ENCODE assay signal across 27 cellular contexts in the genomic region with DNA sequence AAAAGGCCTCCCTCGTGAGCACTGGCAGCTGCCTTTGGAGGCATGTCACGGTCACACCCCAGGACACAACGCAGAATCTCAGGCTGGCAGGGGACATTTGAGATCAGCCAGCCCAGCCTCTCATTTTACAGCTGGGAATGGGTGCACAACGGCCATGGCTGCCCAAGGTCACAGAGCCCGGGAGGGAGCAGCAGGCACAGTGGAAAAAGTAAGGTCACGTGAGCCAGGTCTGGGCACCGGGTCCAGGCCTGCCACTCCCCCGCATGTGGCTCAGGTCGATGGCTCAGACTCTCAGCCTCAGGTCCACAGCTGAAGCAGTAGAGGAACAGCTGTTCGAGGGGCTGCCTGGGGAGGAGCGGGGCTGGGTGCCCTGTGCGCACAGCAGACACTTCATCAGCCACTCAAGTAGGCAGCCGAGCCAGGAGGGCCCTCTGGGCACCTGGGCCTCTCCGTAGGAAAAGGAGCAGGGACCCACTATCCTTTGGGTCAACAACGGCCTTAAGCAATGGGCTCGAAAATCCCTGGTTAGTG.
A peak's percentile ranks its signal among the peaks of the same experiment; 100 is the strongest.
DNase-seq lines count a peak whose midpoint lies in the region; ATAC-seq and TF ChIP-seq lines count a peak whose summit lies in the region.
"Had no signal": no experiment of that assay in that cellular context is flagged by ENCODE, and none has a peak within 500 bp of the region (broad histone marks: within the 10 kb centered on the region; RNA-seq: fewer than 3 reads in every experiment).

No MANE protein-coding gene starts in this region.

- H3K9me3 ChIP-seq in HUES48 (ENCODE audit: control insufficient read depth, insufficient read depth, low read length) (peaks cover 83% of the 10 kb centered on the region), neuronal stem cell (replicated peaks in 1 of 2; ENCODE audit: control insufficient read depth in 2 of 2, insufficient read depth in 1 of 2, low read depth in 1 of 2, low read length in 2 of 2) (peaks cover 0 to 6% of the 10 kb centered on the region in 2 donors), PC-3 (ENCODE audit: low read length) (peaks cover 47% of the 10 kb centered on the region)

- no peak overlapping the region for H4K8ac ChIP-seq in neuronal stem cell (ENCODE audit: low read depth, low read length)

- H3K4me2 ChIP-seq in neuronal stem cell (ENCODE audit: insufficient read depth, low read length, poor library complexity, severe bottlenecking) = no peak overlapping the region
- H3K4me2 ChIP-seq in PC-3 (ENCODE audit: low read length) = no peak overlapping the region
- H3K4me2 ChIP-seq: hepatocyte, PC-9 had no signal

- no peaks in the 10 kb centered on the region for H3F3A ChIP-seq in PC-3 (ENCODE audit: low read length, unreplicated experiment)

- no peaks in the 10 kb centered on the region for H3K79me2 ChIP-seq in PC-3 (ENCODE audit: low read length)
- H3K79me2 ChIP-seq: hepatocyte had no signal

- intact Hi-C loops in left ventricle myocardium superior (cut with micrococcal nuclease) (no loop called here), PC-3 (cut with micrococcal nuclease) (no loop called here)

- H3K4me3 ChIP-seq in HUES48 (ENCODE audit: low read depth, low read length) (peak overlapping the region; percentile 11; the same call in 1 of the 2 replicates), neuronal stem cell (ENCODE audit: low read length in 2 of 2) (no peak overlapping the region), PC-3 (ENCODE audit: low read length) (no peak overlapping the region)
- H3K4me3 ChIP-seq: esophagus muscularis mucosa, hepatocyte, PC-9, transverse colon had no signal

- no peaks in the 10 kb centered on the region for H3K36me3 ChIP-seq in HUES48 (ENCODE audit: control insufficient read depth, insufficient read depth, low read length)
- H3K36me3 ChIP-seq in neuronal stem cell (replicated peaks in 1 of 2; ENCODE audit: control insufficient read depth in 2 of 2, insufficient read depth in 2 of 2, low read length in 2 of 2) = no peaks in the 10 kb centered on the region
- H3K36me3 ChIP-seq in PC-3 (ENCODE audit: low read depth, low read length) = no peaks in the 10 kb centered on the region
- H3K36me3 ChIP-seq: esophagus muscularis mucosa, transverse colon had no signal

- H3K4me1 ChIP-seq in HUES48 (ENCODE audit: control insufficient read depth, insufficient read depth, low read length) (no peaks in the 10 kb centered on the region), neuronal stem cell (ENCODE audit: control insufficient read depth in 2 of 2, insufficient read depth in 1 of 2, low read depth in 1 of 2, low read length in 2 of 2) (no peaks in the 10 kb centered on the region), PC-3 (ENCODE audit: insufficient read depth, low read length) (no peaks in the 10 kb centered on the region)
- H3K4me1 ChIP-seq: esophagus muscularis mucosa, transverse colon had no signal

- H2BK5ac ChIP-seq in neuronal stem cell (ENCODE audit: low read length) = no peak overlapping the region

- no peak overlapping the region for H3K4ac ChIP-seq in neuronal stem cell (ENCODE audit: low read length)

- H3K9me2 ChIP-seq in PC-3 (replicated peaks; ENCODE audit: low read length) = no peaks in the 10 kb centered on the region

- peaks cover 2% of the 10 kb centered on the region for H3K79me1 ChIP-seq in neuronal stem cell (ENCODE audit: low read depth, low read length)

- H3K27ac Mint-ChIP-seq in mesothelial cell of epicardium = no peak overlapping the region
- no peak overlapping the region for H3K27ac Mint-ChIP-seq in activated naive CD4-positive, alpha-beta T cell treated with anti-CD3 and anti-CD28 coated beads, Interleukin-2, amount 10 ng/mL, durations not matched to agents 7 days and 5 days
- H3K27ac Mint-ChIP-seq: activated CD4-positive, alpha-beta T cell treated with anti-CD3 and anti-CD28 coated beads, Interleukin-2, amount 10 ng/mL, durations not matched to agents 24 days and 14 days; activated naive CD4-positive, alpha-beta T cell treated with anti-CD3 and anti-CD28 coated beads, Interleukin-2, amount 50 U/mL, for 24 hours; effector memory CD8-positive, alpha-beta T cell; progenitor cell of endocrine pancreas had no signal

- H3K4me3 Mint-ChIP-seq in mesothelial cell of epicardium = no peak overlapping the region
- H3K4me3 Mint-ChIP-seq in activated naive CD4-positive, alpha-beta T cell treated with anti-CD3 and anti-CD28 coated beads, Interleukin-2, amount 10 ng/mL, durations not matched to agents 7 days and 5 days = no peak overlapping the region
- H3K4me3 Mint-ChIP-seq: activated CD4-positive, alpha-beta T cell treated with anti-CD3 and anti-CD28 coated beads, Interleukin-2, amount 10 ng/mL, durations not matched to agents 24 days and 14 days; activated naive CD4-positive, alpha-beta T cell treated with anti-CD3 and anti-CD28 coated beads, Interleukin-2, amount 50 U/mL, for 24 hours; effector memory CD8-positive, alpha-beta T cell; neural crest cell had no signal

- POLR2A ChIA-PET in PC-3 (lab: Charles Lee; ENCODE audit: unreplicated experiment) = no interaction called here

- no peak overlapping the region for H2BK15ac ChIP-seq in neuronal stem cell (ENCODE audit: low read length)

- ATAC-seq in left ventricle myocardium superior (peak; percentile 28), PC-3 (no peak)
- ATAC-seq: effector memory CD8-positive, alpha-beta T cell had no signal

- no peak overlapping the region for H3K14ac ChIP-seq in neuronal stem cell (ENCODE audit: low read length)

- H3K18ac ChIP-seq in neuronal stem cell (ENCODE audit: low read length) = no peak overlapping the region

- H3K27ac ChIP-seq in HUES48 (ENCODE audit: low read depth, low read length) (no peak overlapping the region), neuronal stem cell (replicated peaks; ENCODE audit: low read length) (no peak overlapping the region), PC-3 (ENCODE audit: low read length) (no peak overlapping the region)
- H3K27ac ChIP-seq: esophagus muscularis mucosa, hepatocyte, PC-9, transverse colon had no signal

- no peaks in the 10 kb centered on the region for H3K27me3 Mint-ChIP-seq in mesothelial cell of epicardium (ENCODE audit: low read depth)
- H3K27me3 Mint-ChIP-seq in activated naive CD4-positive, alpha-beta T cell treated with anti-CD3 and anti-CD28 coated beads, Interleukin-2, amount 10 ng/mL, durations not matched to agents 7 days and 5 days = no peaks in the 10 kb centered on the region
- H3K27me3 Mint-ChIP-seq: activated CD4-positive, alpha-beta T cell treated with anti-CD3 and anti-CD28 coated beads, Interleukin-2, amount 10 ng/mL, durations not matched to agents 24 days and 14 days; activated naive CD4-positive, alpha-beta T cell treated with anti-CD3 and anti-CD28 coated beads, Interleukin-2, amount 50 U/mL, for 24 hours; effector memory CD8-positive, alpha-beta T cell; progenitor cell of endocrine pancreas had no signal

- H4K91ac ChIP-seq in neuronal stem cell (ENCODE audit: low read depth, low read length, poor library complexity) = no peak overlapping the region

- CTCF ChIA-PET in PC-3 (lab: Charles Lee) = no interaction called here
- CTCF ChIA-PET in activated naive CD4-positive, alpha-beta T cell treated with anti-CD3 and anti-CD28 coated beads, Interleukin-2, amount 10 ng/mL, durations not matched to agents 7 days and 5 days (lab: Charles Lee) = no interaction called here

- DNase-seq in AG20443 (ENCODE audit: low spot score) (peak; percentile 24), left ventricle myocardium superior (peak; percentile 41), neuronal stem cell (ENCODE audit: low spot score) (no peak), mesothelial cell of epicardium (ENCODE audit: low spot score in 2 of 2, unreplicated experiment in 2 of 2) (no peak), PC-3 (no peak)
- DNase-seq in activated naive CD4-positive, alpha-beta T cell treated with anti-CD3 and anti-CD28 coated beads, Interleukin-2, amount 10 ng/mL, durations not matched to agents 7 days and 5 days = no peak
- DNase-seq: activated CD4-positive, alpha-beta T cell treated with anti-CD3 and anti-CD28 coated beads, Interleukin-2, amount 10 ng/mL, durations not matched to agents 24 days and 14 days; activated T-cell treated with anti-CD3 and anti-CD28 coated beads, Interleukin-2, amount 50 U/mL, for 48 hours; C1 segment of cervical spinal cord; COR-L47; cortex of kidney; DMS79; effector memory CD8-positive, alpha-beta T cell; foreskin melanocyte; GDM1; NCI-H1105; NCI-H187 treated with DMSO at 0.1 percent for 48 hours; NCI-H524 treated with DMSO at 0.1 percent for 48 hours; SHP77; transverse colon had no signal

- H3K23ac ChIP-seq in neuronal stem cell (ENCODE audit: low read depth, low read length, poor library complexity) = no peak overlapping the region

- H2BK12ac ChIP-seq in neuronal stem cell (ENCODE audit: low read length) = no peak overlapping the region

- no peak overlapping the region for H2AK5ac ChIP-seq in neuronal stem cell (ENCODE audit: low read depth, low read length)

- H2AFZ ChIP-seq in neuronal stem cell (ENCODE audit: low read length) = peak overlapping the region; percentile 20
- H2AFZ ChIP-seq in PC-3 (ENCODE audit: low read length) = no peak overlapping the region
- H2AFZ ChIP-seq: hepatocyte, PC-9 had no signal

- H4K20me1 ChIP-seq in PC-3 (ENCODE audit: low read length) = no peaks in the 10 kb centered on the region

- no peaks in the 10 kb centered on the region for H3K4me1 Mint-ChIP-seq in mesothelial cell of epicardium
- no peaks in the 10 kb centered on the region for H3K4me1 Mint-ChIP-seq in activated naive CD4-positive, alpha-beta T cell treated with anti-CD3 and anti-CD28 coated beads, Interleukin-2, amount 10 ng/mL, durations not matched to agents 7 days and 5 days
- H3K4me1 Mint-ChIP-seq: activated CD4-positive, alpha-beta T cell treated with anti-CD3 and anti-CD28 coated beads, Interleukin-2, amount 10 ng/mL, durations not matched to agents 24 days and 14 days; activated naive CD4-positive, alpha-beta T cell treated with anti-CD3 and anti-CD28 coated beads, Interleukin-2, amount 50 U/mL, for 24 hours; neural crest cell had no signal

- no CpG with 5 or more reads among the region's 16 CpGs for WGBS in neuronal stem cell (ENCODE audit: extremely low coverage in 2 of 2, insufficient read length in 2 of 2, insufficient replicate concordance in 1 of 2), 2 donors

- no peaks in the 10 kb centered on the region for H3K27me3 ChIP-seq in HUES48 (ENCODE audit: control insufficient read depth, insufficient read depth, low read length)
- no peaks in the 10 kb centered on the region for H3K27me3 ChIP-seq in neuronal stem cell (ENCODE audit: control insufficient read depth in 3 of 3, insufficient read depth in 3 of 3, low read depth in 1 of 3, low read length in 3 of 3)
- H3K27me3 ChIP-seq in PC-3 (ENCODE audit: low read length) = no peaks in the 10 kb centered on the region
- H3K27me3 ChIP-seq: hepatocyte, transverse colon had no signal

- TF ChIP-seq CTCF in mesothelial cell of epicardium (IDR thresholded peaks at IDR 0.05; ENCODE audit: unreplicated experiment) (no peak), PC-3 (conservative IDR thresholded peaks at IDR 0.05; ENCODE audit: low read depth, low read length) (no peak)

- H3K36me3 Mint-ChIP-seq in mesothelial cell of epicardium = no peaks in the 10 kb centered on the region
- H3K36me3 Mint-ChIP-seq in activated naive CD4-positive, alpha-beta T cell treated with anti-CD3 and anti-CD28 coated beads, Interleukin-2, amount 10 ng/mL, durations not matched to agents 7 days and 5 days = no peaks in the 10 kb centered on the region
- H3K36me3 Mint-ChIP-seq: activated naive CD4-positive, alpha-beta T cell treated with anti-CD3 and anti-CD28 coated beads, Interleukin-2, amount 50 U/mL, for 24 hours had no signal

- no peaks in the 10 kb centered on the region for H3K9me3 Mint-ChIP-seq in mesothelial cell of epicardium
- no peaks in the 10 kb centered on the region for H3K9me3 Mint-ChIP-seq in activated naive CD4-positive, alpha-beta T cell treated with anti-CD3 and anti-CD28 coated beads, Interleukin-2, amount 10 ng/mL, durations not matched to agents 7 days and 5 days
- H3K9me3 Mint-ChIP-seq: activated CD4-positive, alpha-beta T cell treated with anti-CD3 and anti-CD28 coated beads, Interleukin-2, amount 10 ng/mL, durations not matched to agents 24 days and 14 days; activated naive CD4-positive, alpha-beta T cell treated with anti-CD3 and anti-CD28 coated beads, Interleukin-2, amount 50 U/mL, for 24 hours; effector memory CD8-positive, alpha-beta T cell; neural crest cell had no signal

- no peak overlapping the region for H2BK120ac ChIP-seq in neuronal stem cell (ENCODE audit: low read depth, low read length)

- H3K9ac ChIP-seq in HUES48 (ENCODE audit: low read depth, low read length) (no peak overlapping the region), neuronal stem cell (ENCODE audit: low read depth, low read length, poor library complexity) (no peak overlapping the region), PC-3 (ENCODE audit: low read length) (no peak overlapping the region)

- BruUV-seq in PC-3 (replicated peaks; lab: Mats Ljungman, UMichigan) = no TSS peak

Comparison
In these comparisons a context has a peak if more than half of its experiments do, and no peak if none do; other contexts are left out.
1. DNase-seq: peak in AG20443 (single experiment) and left ventricle myocardium superior (single experiment); none in neuronal stem cell (single experiment), mesothelial cell of epicardium (0 of 2), PC-3 (single experiment) and activated naive CD4-positive, alpha-beta T cell treated with anti-CD3 and anti-CD28 coated beads, Interleukin-2, amount 10 ng/mL, durations not matched to agents 7 days and 5 days (single experiment).